ENCODE assay signal across 24 cellular contexts in genomic region chr11:30133308-30133707, GRCh38.
"Had no signal": no experiment of that assay in that cellular context is flagged by ENCODE, and none has a peak within 500 bp of the region (broad histone marks: within the 10 kb centered on the region; RNA-seq: fewer than 3 reads in every experiment).

No MANE protein-coding gene starts in this region.

- H3K4me3 ChIP-seq: colonic mucosa, esophagus squamous epithelium, gastrocnemius medialis, heart left ventricle, hepatocyte, left lung, lower lobe of right lung, mucosa of descending colon had no signal

- H3K36me3 ChIP-seq: colonic mucosa, esophagus squamous epithelium, gastrocnemius medialis, heart left ventricle, left lung, lower lobe of right lung had no signal

- H3K4me1 ChIP-seq: colonic mucosa, esophagus squamous epithelium, gastrocnemius medialis, heart left ventricle, left lung, lower lobe of right lung had no signal

- DNase-seq: colonic mucosa; cortex of kidney; effector CD8-positive, alpha-beta T cell; effector memory CD8-positive, alpha-beta T cell; endodermal cell; erythroblast; esophagus squamous epithelium; foreskin fibroblast; foreskin melanocyte; gastrocnemius medialis; glutamatergic neuron; heart left ventricle; immature natural killer cell; islet precursor cell; kidney; kidney glomerular epithelial cell; left lung; left ventricle myocardium superior; lower lobe of right lung; mesenchymal stem cell had no signal

- H2AFZ ChIP-seq: hepatocyte had no signal

- H3K4me2 ChIP-seq: hepatocyte had no signal

- H3K79me2 ChIP-seq: hepatocyte had no signal

- ATAC-seq: effector memory CD8-positive, alpha-beta T cell; esophagus mucosa; gastrocnemius medialis; heart left ventricle; left lung; left ventricle myocardium superior; lower lobe of right lung; mucosa of descending colon had no signal

- H3K27me3 ChIP-seq: colonic mucosa, esophagus squamous epithelium, gastrocnemius medialis, heart left ventricle, hepatocyte, left lung had no signal

- H3K9me3 ChIP-seq: colonic mucosa, esophagus squamous epithelium, gastrocnemius medialis, heart left ventricle, left lung, lower lobe of right lung, mucosa of descending colon had no signal

- H3K27ac ChIP-seq: colonic mucosa, epithelial cell of prostate, esophagus squamous epithelium, gastrocnemius medialis, heart left ventricle, hepatocyte, left lung, lower lobe of right lung had no signal
